ENCODE assay signal across 9 cellular contexts in the genomic region with DNA sequence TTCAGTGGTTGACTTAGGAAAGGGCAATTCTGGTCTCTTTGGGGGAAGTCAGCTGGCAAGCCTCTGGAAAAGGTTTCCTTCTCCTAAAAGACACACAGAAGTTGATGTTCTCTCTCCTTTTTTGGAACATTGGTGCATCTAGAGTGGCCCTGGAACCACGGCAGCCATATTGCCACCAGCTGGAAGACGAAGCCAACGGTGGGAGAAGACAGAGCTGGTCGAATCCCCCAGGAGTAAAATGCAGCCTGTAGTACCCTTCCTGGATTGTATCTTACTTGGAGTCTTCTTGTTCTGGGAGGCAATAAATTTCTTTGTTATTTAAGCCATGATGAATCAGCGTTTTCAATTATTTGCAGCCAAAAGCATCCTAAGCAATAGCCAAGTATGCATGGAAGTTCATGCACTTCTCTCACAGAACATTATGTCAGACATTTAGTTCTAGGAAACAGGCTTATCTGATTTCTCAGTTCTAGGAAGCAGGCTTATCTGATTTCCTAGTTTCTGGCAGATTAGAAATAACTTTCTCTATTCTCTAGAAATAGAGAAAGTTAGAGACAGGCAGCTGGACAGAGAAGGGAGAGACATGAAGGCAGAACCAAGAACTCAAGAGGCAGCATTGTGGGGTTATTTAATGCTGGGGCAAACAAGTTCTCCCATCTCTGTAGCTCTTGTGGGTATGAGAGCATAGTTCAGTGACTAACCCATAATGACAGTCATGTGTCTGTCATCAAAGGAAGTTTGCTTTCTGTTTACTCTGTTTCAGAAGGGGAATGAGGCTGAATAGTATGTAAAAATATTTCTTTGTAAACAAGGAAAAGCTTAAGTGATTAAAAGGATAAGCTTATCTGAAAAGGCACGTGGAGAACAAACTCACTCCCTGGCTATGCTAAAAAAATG. TPM values are rescaled to one million over a fixed set of nuclear protein-coding genes. Genes with fewer than 3 reads are reported as not detected.
A peak's percentile ranks its signal among the peaks of the same experiment; 100 is the strongest.
DNase-seq lines count a peak whose midpoint lies in the region; ATAC-seq and TF ChIP-seq lines count a peak whose summit lies in the region.
"Had no signal": no experiment of that assay in that cellular context is flagged by ENCODE, and none has a peak within 500 bp of the region (broad histone marks: within the 10 kb centered on the region; RNA-seq: fewer than 3 reads in every experiment).

No MANE protein-coding gene starts in this region.

- H3K36me3 Mint-ChIP-seq in type B pancreatic cell: no peaks in the 10 kb centered on the region

- ATAC-seq in HG02885 (IDR thresholded peaks at IDR 0.05; ENCODE audit: poor library complexity, unreplicated experiment): peak; percentile 72

- no peak overlapping the region for H3K4me3 Mint-ChIP-seq in type B pancreatic cell

- H3K79me2 ChIP-seq in OCI-LY7 (ENCODE audit: insufficient read depth, low read depth, low read length): no peaks in the 10 kb centered on the region

- H3K4me3 ChIP-seq in left ventricle myocardium inferior: no peak overlapping the region
- H3K4me3 ChIP-seq in right atrium auricular region: no peak overlapping the region
- H3K4me3 ChIP-seq in Peyer's patch: no peak overlapping the region
- no peak overlapping the region for H3K4me3 ChIP-seq in esophagus (ENCODE audit: low read depth in 1 of 2, low read length in 2 of 2)
- no peak overlapping the region for H3K4me3 ChIP-seq in OCI-LY7 (ENCODE audit: low read depth, low read length, poor library complexity, severe bottlenecking)
- H3K4me3 ChIP-seq: thoracic aorta had no signal

- H3K36me3 ChIP-seq in left ventricle myocardium inferior (no peaks in the 10 kb centered on the region), right atrium auricular region (no peaks in the 10 kb centered on the region), Peyer's patch (no peaks in the 10 kb centered on the region), esophagus (ENCODE audit: control insufficient read depth in 2 of 2, insufficient read depth in 2 of 2, low read length in 1 of 2) (no peaks in the 10 kb centered on the region), OCI-LY7 (ENCODE audit: insufficient read depth, low read length) (no peaks in the 10 kb centered on the region)
- H3K36me3 ChIP-seq: thoracic aorta had no signal

- no peaks in the 10 kb centered on the region for H3K9me2 ChIP-seq in OCI-LY7 (ENCODE audit: insufficient read depth, low read length)

- peaks cover 5% of the 10 kb centered on the region for H3K27me3 ChIP-seq in left ventricle myocardium inferior (ENCODE audit: low read depth)
- H3K27me3 ChIP-seq in right atrium auricular region: no peaks in the 10 kb centered on the region
- no peaks in the 10 kb centered on the region for H3K27me3 ChIP-seq in Peyer's patch
- H3K27me3 ChIP-seq in esophagus (ENCODE audit: control insufficient read depth in 1 of 2, insufficient read depth in 2 of 2, low read length in 2 of 2): no peaks in the 10 kb centered on the region

- POLR2A ChIA-PET in OCI-LY7 (lab: Charles Lee): interaction anchor here (0.7 to 2.5 kb wide), 6 partner anchors 9 to 234 kb away, joined by 3 to 15 read pairs (median 4); no protein-coding TSS in a partner anchor

- no peaks in the 10 kb centered on the region for H4K20me1 ChIP-seq in OCI-LY7 (ENCODE audit: insufficient read depth, low read length)

- H3K27ac Mint-ChIP-seq in type B pancreatic cell: peak overlapping the region; percentile 75

- H2AFZ ChIP-seq in OCI-LY7 (ENCODE audit: low read length): no peak overlapping the region

- H3K27ac ChIP-seq in left ventricle myocardium inferior (replicated peaks): peak overlapping the region; percentile 18
- no peak overlapping the region for H3K27ac ChIP-seq in right atrium auricular region
- peak overlapping the region; percentile 54 to 78 (median 72) for H3K27ac ChIP-seq in Peyer's patch
- H3K27ac ChIP-seq in esophagus (ENCODE audit: low read depth in 2 of 2, low read length in 1 of 2): peak overlapping the region; percentile 60 to 72
- no peak overlapping the region for H3K27ac ChIP-seq in OCI-LY7 (ENCODE audit: low read depth, low read length, poor library complexity, severe bottlenecking)

- peak in 1 of 2 donors; percentile 16 for TF ChIP-seq POLR2A in Peyer's patch (IDR thresholded peaks at IDR 0.05)

- intact Hi-C loops in left ventricle myocardium inferior (cut with micrococcal nuclease): no loop called here
- intact Hi-C loops in OCI-LY7 (cut with micrococcal nuclease; ENCODE audit: unreplicated experiment): no loop called here

- H3K4me1 ChIP-seq in left ventricle myocardium inferior: peaks cover 3% of the 10 kb centered on the region
- H3K4me1 ChIP-seq in right atrium auricular region: no peaks in the 10 kb centered on the region
- peaks cover 0 to 38% (median 9%) of the 10 kb centered on the region in 4 donors for H3K4me1 ChIP-seq in Peyer's patch
- peaks cover 0 to 2% of the 10 kb centered on the region in 2 donors for H3K4me1 ChIP-seq in esophagus (ENCODE audit: control insufficient read depth in 2 of 2, insufficient read depth in 2 of 2, low read length in 1 of 2)
- no peaks in the 10 kb centered on the region for H3K4me1 ChIP-seq in OCI-LY7 (ENCODE audit: insufficient read depth, low read length, poor library complexity, severe bottlenecking)

- DNase-seq in left ventricle myocardium inferior (no peak), right atrium auricular region (ENCODE audit: low spot score) (no peak), Peyer's patch (no peak), type B pancreatic cell (ENCODE audit: extremely low spot score, unreplicated experiment) (no peak), DMS79 (lab: John Stamatoyannopoulos, UW) (no peak), OCI-LY7 (ENCODE audit: low spot score) (no peak)

- no peak for TF ChIP-seq CTCF in left ventricle myocardium inferior (IDR thresholded peaks at IDR 0.05; ENCODE audit: borderline replicate concordance)
- TF ChIP-seq CTCF in right atrium auricular region (IDR thresholded peaks at IDR 0.05): no peak
- TF ChIP-seq CTCF in Peyer's patch (IDR thresholded peaks at IDR 0.05): no peak
- no peak for TF ChIP-seq CTCF in type B pancreatic cell (conservative IDR thresholded peaks at IDR 0.05)
- TF ChIP-seq CTCF in OCI-LY7 (conservative IDR thresholded peaks at IDR 0.05; ENCODE audit: low read length): no peak

- peaks cover 7% of the 10 kb centered on the region for H3K4me1 Mint-ChIP-seq in type B pancreatic cell (ENCODE audit: unreplicated experiment)

- no peaks in the 10 kb centered on the region for H3K27me3 Mint-ChIP-seq in type B pancreatic cell

- H3K9me3 Mint-ChIP-seq in type B pancreatic cell: no peaks in the 10 kb centered on the region

- no TSS peak for BruUV-seq in OCI-LY7 (replicated peaks; lab: Mats Ljungman, UMichigan)

- WGBS in esophagus, 2 donors: 67 to 72% methylated on average over 6 of the region's 6 CpGs

- CTCF ChIA-PET in OCI-LY7 (lab: Charles Lee; ENCODE audit: unreplicated experiment): no interaction called here

- H3K9me3 ChIP-seq in left ventricle myocardium inferior (replicated peaks): no peaks in the 10 kb centered on the region
- H3K9me3 ChIP-seq in right atrium auricular region: no peaks in the 10 kb centered on the region
- no peaks in the 10 kb centered on the region for H3K9me3 ChIP-seq in Peyer's patch
- no peaks in the 10 kb centered on the region for H3K9me3 ChIP-seq in esophagus (ENCODE audit: control insufficient read depth in 2 of 2, insufficient read depth in 1 of 2, low read depth in 1 of 2, low read length in 1 of 2)
- H3K9me3 ChIP-seq in OCI-LY7 (ENCODE audit: low read length): no peaks in the 10 kb centered on the region
- H3K9me3 ChIP-seq: thoracic aorta had no signal

- no peak overlapping the region for H3K4me2 ChIP-seq in OCI-LY7 (ENCODE audit: low read length)

RNA-seq across cellular contexts. Expression of a gene that starts 40.5 kb away (rescaled TPM):
- total RNA-seq in left ventricle myocardium inferior (3.3 TPM), right atrium auricular region (1 to 10 TPM; 2.2 to 6.0 TPM), Peyer's patch (100 to 1,000 TPM in 3 of 4 donors, 10 to 100 TPM in 1; 31.4 to 273 (median 211) TPM), type B pancreatic cell (ENCODE audit: low replicate concordance) (15.3 and 22.5 TPM in 2 replicates), OCI-LY7 (2022) (36.0 and 42.5 TPM in 2 replicates)
- polyA plus RNA-seq in esophagus: 10 to 100 TPM; 26.8 to 62.5 TPM
- total RNA-seq in OCI-LY7 (2014; rRNA removed; shearing (Covaris generic)): 16.7 and 18.9 TPM in 2 replicates

Comparison
In these comparisons a context has a peak if more than half of its experiments do, and no peak if none do; other contexts are left out.
1. H3K27ac ChIP-seq: peak in left ventricle myocardium inferior (single experiment), Peyer's patch (4 of 4) and esophagus (2 of 2); none in right atrium auricular region (0 of 2) and OCI-LY7 (single experiment).